ENCODE assay signal across 1 cellular context in the genomic region with DNA sequence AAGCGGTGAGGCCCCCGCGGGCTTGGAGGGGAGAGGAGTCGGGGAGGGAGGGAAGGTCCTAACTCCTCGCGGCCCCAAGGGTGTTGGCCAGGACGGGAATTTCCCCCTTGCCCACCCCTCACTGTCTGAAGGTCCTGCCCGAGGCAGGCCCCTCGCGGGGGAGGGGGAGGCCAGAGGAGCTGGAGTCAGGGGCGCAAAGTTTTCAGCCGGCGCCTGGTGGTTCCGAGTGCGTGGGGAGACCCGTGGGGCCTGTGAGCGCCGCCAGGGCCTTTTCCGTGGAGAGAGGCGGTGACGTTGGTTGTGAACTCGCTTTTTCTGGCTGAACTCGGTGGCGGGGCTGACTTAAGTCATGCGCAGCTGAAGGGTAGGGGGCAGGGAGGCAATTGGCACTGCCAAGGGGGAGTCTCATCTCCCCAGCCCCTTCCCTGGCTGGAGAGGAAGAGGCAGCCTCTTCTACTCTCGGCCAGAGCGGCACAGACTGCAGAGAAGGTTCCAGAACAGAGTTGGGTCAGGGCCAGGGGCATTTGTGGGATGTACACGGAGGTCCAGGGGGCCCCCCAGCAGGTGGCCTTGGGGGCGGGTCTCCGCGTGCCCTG.
TF ChIP-seq lines count a peak whose summit lies in the region.

No MANE protein-coding gene starts in this region.

TF ChIP-seq in HepG2, 621 proteins besides CTCF, POLR2A, EP300 and RAD21 (continued from another document):
- TF ChIP-seq ZNF678 (CRISPR knock-in tag; IDR thresholded peaks at IDR 0.05) = 0 out of 2 replicates have a peak, but pooled peaks have one; percentile 52
TF ChIP-seq in HepG2: peak in this region for 7.
